Comparison of ENCODE assay signal across 25 cellular contexts in genomic region chr20:48952656-48953055, GRCh38.
"Had no signal": no experiment of that assay in that cellular context is flagged by ENCODE, and none has a peak within 500 bp of the region (broad histone marks: within the 10 kb centered on the region; RNA-seq: fewer than 3 reads in every experiment).

No MANE protein-coding gene starts in this region.

- H3K4me2 ChIP-seq: hepatocyte had no signal

- ATAC-seq: effector memory CD8-positive, alpha-beta T cell; esophagus mucosa; gastrocnemius medialis; left lung; lower lobe of right lung; mucosa of descending colon had no signal

- DNase-seq: colonic mucosa; cortex of kidney; effector CD8-positive, alpha-beta T cell; effector memory CD8-positive, alpha-beta T cell; endodermal cell; erythroblast; esophagus squamous epithelium; foreskin fibroblast; foreskin melanocyte; gastrocnemius medialis; glutamatergic neuron; head of caudate nucleus; hypothalamus; immature natural killer cell; islet precursor cell; kidney; kidney glomerular epithelial cell; left lung; lower lobe of right lung; mesenchymal stem cell; mucosa of descending colon; naive B cell had no signal

- H3K4me1 ChIP-seq: colonic mucosa, esophagus squamous epithelium, lower lobe of right lung had no signal

- H3K9me3 ChIP-seq: colonic mucosa, esophagus squamous epithelium, gastrocnemius medialis, left lung, lower lobe of right lung, mucosa of descending colon had no signal

- H3K27ac ChIP-seq: colonic mucosa, epithelial cell of prostate, esophagus squamous epithelium, gastrocnemius medialis, hepatocyte, left lung, lower lobe of right lung had no signal

- H2AFZ ChIP-seq: hepatocyte had no signal

- H3K4me3 ChIP-seq: colonic mucosa, esophagus squamous epithelium, gastrocnemius medialis, hepatocyte, left lung, lower lobe of right lung, mucosa of descending colon had no signal

- H3K27me3 ChIP-seq: colonic mucosa, esophagus squamous epithelium, gastrocnemius medialis, hepatocyte, left lung had no signal
